Comparison of ENCODE assay signal across 18 cellular contexts in genomic region chr3:189948724-189949045, GRCh38.
"Had no signal": no experiment of that assay in that cellular context is flagged by ENCODE, and none has a peak within 500 bp of the region (broad histone marks: within the 10 kb centered on the region; RNA-seq: fewer than 3 reads in every experiment).

No MANE protein-coding gene starts in this region.

- H3K27ac ChIP-seq: left lung, spleen, thoracic aorta had no signal

- H3K4me3 ChIP-seq: left lung, spleen, thoracic aorta had no signal

- DNase-seq: activated B cell treated with CpG ODN at 0.5 μM for 24 hours; activated CD4-positive, alpha-beta memory T cell treated with anti-CD3 and anti-CD28 coated beads for 36 hours; activated CD4-positive, alpha-beta T cell treated with anti-CD3 and anti-CD28 coated beads for 4 hours; activated naive CD4-positive, alpha-beta T cell; activated naive CD8-positive, alpha-beta T cell treated with anti-CD3 and anti-CD28 coated beads for 36 hours; amniotic stem cell; erythroblast; head of caudate nucleus; left lung; nucleus accumbens; posterior cingulate gyrus; spleen; stimulated activated CD4-positive, alpha-beta T cell treated with anti-CD3 and anti-CD28 coated beads, Interleukin-4, amount 100 ng/mL, for 4 hours; stimulated activated naive B cell treated with anti-CD40 and anti-IgM and Interleukin-4, amounts not matched to agents 10 μg/mL and 1 μg/mL and 100 μg/mL, for 72 hours had no signal

- H3K36me3 ChIP-seq: left lung, spleen, thoracic aorta had no signal

- H3K4me1 ChIP-seq: left lung, spleen had no signal

- FAIRE-seq: colon, frontal cortex, TTC549 had no signal

- H3K9me3 ChIP-seq: left lung, spleen, thoracic aorta had no signal

- H3K27me3 ChIP-seq: left lung had no signal
